ENCODE assay signal across 21 cellular contexts in the genomic region with DNA sequence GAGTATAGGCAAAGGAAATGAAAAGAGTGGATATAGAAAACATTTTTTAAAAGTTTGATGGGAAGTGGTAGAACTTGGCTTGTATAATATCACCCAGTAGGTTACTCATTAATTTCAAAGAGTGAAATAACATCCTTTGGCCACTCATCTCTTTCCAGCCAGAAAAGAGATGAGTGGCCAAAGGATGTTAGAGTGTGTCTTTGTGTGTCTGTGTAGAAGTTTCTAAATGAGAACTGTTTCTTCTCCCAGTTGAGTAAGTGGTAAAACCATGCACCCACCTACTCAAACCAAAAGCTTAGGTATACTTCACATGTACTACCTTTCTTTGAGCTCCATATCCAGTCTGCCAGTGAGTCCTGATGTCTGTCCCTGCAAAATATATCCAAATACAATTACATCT. TPM values are rescaled to one million over a fixed set of nuclear protein-coding genes. Genes with fewer than 3 reads are reported as not detected.
DNase-seq lines count a peak whose midpoint lies in the region; ATAC-seq, FAIRE-seq and TF ChIP-seq lines count a peak whose summit lies in the region.
"Had no signal": no experiment of that assay in that cellular context is flagged by ENCODE, and none has a peak within 500 bp of the region (broad histone marks: within the 10 kb centered on the region; RNA-seq: fewer than 3 reads in every experiment).

No MANE protein-coding gene starts in this region.

- H3K36me3 Mint-ChIP-seq in MCF 10A (ENCODE audit: insufficient read depth, unreplicated experiment): no peaks in the 10 kb centered on the region
- H3K36me3 Mint-ChIP-seq in chondrocyte (ENCODE audit: low read depth): no peaks in the 10 kb centered on the region

- intact Hi-C loops in MCF 10A (cut with micrococcal nuclease): no loop called here

- POLR2A ChIA-PET in MCF 10A (lab: Yijun Ruan, JAX): no interaction called here

- DNase-seq in GM19239 (ENCODE audit: insufficient read length, low spot score) (no peak), NCI-H526 treated with DMSO at 0.1 percent for 48 hours (lab: John Stamatoyannopoulos, UW) (no peak), MCF 10A (ENCODE audit: unreplicated experiment) (no peak), chondrocyte (ENCODE audit: low spot score) (no peak), foreskin fibroblast (no peak)
- DNase-seq: activated B cell treated with CpG ODN at 0.5 μM for 24 hours; activated T-cell treated with anti-CD3 and anti-CD28 coated beads, Interleukin-2, amount 50 U/mL, for 1 hour; adrenal gland; GF-D8; head of caudate nucleus; IMR-90; left colon; NCI-H1092 treated with DMSO at 0.1 percent for 48 hours; SW 1271; transverse colon had no signal

- FAIRE-seq in GM19239 (lab: Jason Lieb, UNC): peak; percentile 51

- H3K4me3 Mint-ChIP-seq in MCF 10A (ENCODE audit: unreplicated experiment) (no peak overlapping the region), chondrocyte (ENCODE audit: unreplicated experiment) (no peak overlapping the region)
- H3K4me3 Mint-ChIP-seq: activated B cell treated with CpG ODN at 0.5 μM for 24 hours had no signal

- H3K4me3 ChIP-seq in foreskin fibroblast (ENCODE audit: low read depth in 1 of 2, low read length in 2 of 2): no peak overlapping the region
- H3K4me3 ChIP-seq: adrenal gland, transverse colon had no signal

- H3K27ac Mint-ChIP-seq in MCF 10A (ENCODE audit: low read depth, unreplicated experiment): no peak overlapping the region
- no peak overlapping the region for H3K27ac Mint-ChIP-seq in chondrocyte (ENCODE audit: unreplicated experiment)
- H3K27ac Mint-ChIP-seq: activated B cell treated with CpG ODN at 0.5 μM for 24 hours had no signal

- H3K9me3 Mint-ChIP-seq in MCF 10A (ENCODE audit: unreplicated experiment) (no peaks in the 10 kb centered on the region), chondrocyte (ENCODE audit: low read depth) (peaks cover 3% of the 10 kb centered on the region)
- H3K9me3 Mint-ChIP-seq: activated B cell treated with CpG ODN at 0.5 μM for 24 hours had no signal

- no TSS peak for BruUV-seq in MCF 10A (replicated peaks; lab: Mats Ljungman, UMichigan)

- H3K27me3 Mint-ChIP-seq in MCF 10A (ENCODE audit: insufficient read depth, unreplicated experiment) (no peaks in the 10 kb centered on the region), chondrocyte (ENCODE audit: low read depth) (no peaks in the 10 kb centered on the region)
- H3K27me3 Mint-ChIP-seq: activated B cell treated with CpG ODN at 0.5 μM for 24 hours had no signal

- peak; percentile 64 for ATAC-seq in GM18498 (IDR thresholded peaks at IDR 0.05; ENCODE audit: unreplicated experiment)
- peak; percentile 73 for ATAC-seq in HG02588 (IDR thresholded peaks at IDR 0.05; ENCODE audit: unreplicated experiment)
- peak; percentile 77 for ATAC-seq in HG03139 (IDR thresholded peaks at IDR 0.05; ENCODE audit: unreplicated experiment)
- ATAC-seq: left colon, Panc1 had no signal

- CTCF ChIA-PET in MCF 10A (lab: Yijun Ruan, JAX): no interaction called here

- H3K4me1 Mint-ChIP-seq in MCF 10A (ENCODE audit: insufficient read depth, unreplicated experiment) (no peaks in the 10 kb centered on the region), chondrocyte (ENCODE audit: low read depth) (no peaks in the 10 kb centered on the region)
- H3K4me1 Mint-ChIP-seq: activated B cell treated with CpG ODN at 0.5 μM for 24 hours had no signal

- no peak for TF ChIP-seq CTCF in MCF 10A (IDR thresholded peaks at IDR 0.05; ENCODE audit: unreplicated experiment)
- TF ChIP-seq CTCF in chondrocyte (IDR thresholded peaks at IDR 0.05): no peak
- no peak for TF ChIP-seq CTCF in foreskin fibroblast (IDR thresholded peaks at IDR 0.05; ENCODE audit: low read depth, low read length)

RNA-seq across cellular contexts. Expression of a gene that starts 47.7 kb away (rescaled TPM):
- not detected in 2 replicates for total RNA-seq in MCF 10A (2022)
- not detected in 3 replicates for total RNA-seq in chondrocyte
- total RNA-seq: activated B cell treated with CpG ODN at 0.5 μM for 24 hours, adrenal gland, cerebellum, left colon, posterior vena cava, transverse colon had no signal
